ENCODE assay signal across 10 cellular contexts in the genomic region with DNA sequence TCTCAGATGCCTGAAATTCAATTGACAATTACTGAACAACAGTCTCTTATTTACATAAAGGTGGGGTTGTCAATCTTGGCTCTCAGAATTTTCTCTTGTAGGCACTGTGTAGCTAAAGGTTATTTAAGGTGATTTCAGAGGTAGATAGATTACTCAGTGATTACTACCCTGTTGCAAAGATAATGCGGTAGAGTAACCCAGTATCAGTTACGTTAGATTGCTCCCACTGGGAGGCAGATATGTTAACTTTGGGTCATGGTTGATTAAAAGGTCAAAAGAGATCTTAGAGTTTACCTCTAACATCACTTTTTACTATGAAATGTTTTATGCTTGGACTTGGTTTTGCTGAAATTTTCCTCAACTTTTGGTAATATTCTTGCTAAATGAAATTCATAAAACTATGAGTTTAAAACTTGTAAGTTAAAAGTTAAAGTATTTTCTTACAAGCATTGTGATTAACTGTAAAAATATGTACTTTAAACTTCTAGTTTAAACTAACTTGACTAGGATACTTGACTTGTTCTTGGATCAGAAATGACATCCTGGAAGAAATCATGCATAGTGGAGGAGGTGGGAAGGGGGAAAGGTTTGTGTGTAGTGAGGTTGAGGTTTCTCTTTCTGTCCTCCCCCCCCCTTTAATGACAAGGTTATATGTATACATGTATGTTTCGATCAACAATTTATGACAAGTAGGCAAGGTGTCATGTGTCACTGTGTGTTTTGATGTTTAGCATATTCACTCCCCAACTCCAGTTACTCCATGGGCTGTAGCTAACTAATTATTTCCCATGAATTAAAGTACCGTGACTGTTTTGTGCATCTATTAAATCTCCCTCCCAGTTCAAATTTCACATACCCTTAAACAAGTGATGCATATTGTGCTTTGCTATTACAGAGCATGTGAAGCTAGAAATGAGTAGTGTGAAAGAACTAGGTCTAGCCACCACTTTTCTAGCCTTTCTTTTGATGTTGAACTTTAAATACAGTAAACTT. TPM values are rescaled to one million over a fixed set of nuclear protein-coding genes. Genes with fewer than 3 reads are reported as not detected.
DNase-seq lines count a peak whose midpoint lies in the region; ATAC-seq, FAIRE-seq and TF ChIP-seq lines count a peak whose summit lies in the region.
"Had no signal": no experiment of that assay in that cellular context is flagged by ENCODE, and none has a peak within 500 bp of the region (broad histone marks: within the 10 kb centered on the region; RNA-seq: fewer than 3 reads in every experiment).

No MANE protein-coding gene starts in this region.

- FAIRE-seq in RCC 7860 (lab: Jason Lieb, UNC) = peak; percentile 88

- H3K4me1 ChIP-seq in tibial nerve = peaks cover 0 to 59% (median 29%) of the 10 kb centered on the region in 4 donors

- H3K4me3 Mint-ChIP-seq in glutamatergic neuron (ENCODE audit: unreplicated experiment) = peak overlapping the region; percentile 95
- H3K4me3 Mint-ChIP-seq: activated CD4-positive, alpha-beta T cell treated with anti-CD3 and anti-CD28 coated beads for 36 hours had no signal

- peak overlapping the region; percentile 29 to 100 (median 70) for H3K27ac ChIP-seq in tibial nerve
- H3K27ac ChIP-seq: 22Rv1 had no signal

- H3K9me3 Mint-ChIP-seq in glutamatergic neuron (ENCODE audit: unreplicated experiment) = peaks cover 7% of the 10 kb centered on the region
- H3K9me3 Mint-ChIP-seq in activated naive CD4-positive, alpha-beta T cell treated with anti-CD3 and anti-CD28 coated beads, Interleukin-2, amount 50 U/mL, for 72 hours = no peaks in the 10 kb centered on the region

- no peak for TF ChIP-seq EP300 in tibial nerve (IDR thresholded peaks at IDR 0.05)

- peak; percentile 28 for DNase-seq in NCI-H146 (lab: John Stamatoyannopoulos, UW)
- DNase-seq in NCI-H146 treated with DMSO at 0.1 percent for 48 hours (lab: John Stamatoyannopoulos, UW; ENCODE audit: unreplicated experiment) = no peak
- peak; percentile 79 for DNase-seq in RCC 7860 (ENCODE audit: low spot score)
- no peak for DNase-seq in glutamatergic neuron
- DNase-seq in tibial nerve (ENCODE audit: low spot score in 2 of 2) = no peak
- no peak for DNase-seq in activated naive CD4-positive, alpha-beta T cell treated with anti-CD3 and anti-CD28 coated beads, Interleukin-2, amount 50 U/mL, for 72 hours (ENCODE audit: low spot score in 2 of 2)
- no peak for DNase-seq in DMS79 (lab: John Stamatoyannopoulos, UW)
- DNase-seq: activated CD4-positive, alpha-beta T cell treated with anti-CD3 and anti-CD28 coated beads for 36 hours had no signal

- 12 to 14% methylated on average over 4 of the region's 4 CpGs for WGBS in tibial nerve, 2 donors

- no peaks in the 10 kb centered on the region for H3K9me3 ChIP-seq in tibial nerve

- no peak overlapping the region for H3K27ac Mint-ChIP-seq in glutamatergic neuron (ENCODE audit: unreplicated experiment)
- H3K27ac Mint-ChIP-seq in activated naive CD4-positive, alpha-beta T cell treated with anti-CD3 and anti-CD28 coated beads, Interleukin-2, amount 50 U/mL, for 72 hours = no peak overlapping the region
- H3K27ac Mint-ChIP-seq: activated CD4-positive, alpha-beta T cell treated with anti-CD3 and anti-CD28 coated beads for 36 hours had no signal

- H3K36me3 Mint-ChIP-seq in glutamatergic neuron (ENCODE audit: unreplicated experiment) = no peaks in the 10 kb centered on the region
- H3K36me3 Mint-ChIP-seq in activated naive CD4-positive, alpha-beta T cell treated with anti-CD3 and anti-CD28 coated beads, Interleukin-2, amount 50 U/mL, for 72 hours = peaks cover 0 to 34% of the 10 kb centered on the region in 2 donors

- peaks cover 11% of the 10 kb centered on the region for H3K27me3 Mint-ChIP-seq in glutamatergic neuron (ENCODE audit: unreplicated experiment)

- H3K36me3 ChIP-seq in tibial nerve = no peaks in the 10 kb centered on the region

- ATAC-seq in activated naive CD4-positive, alpha-beta T cell treated with anti-CD3 and anti-CD28 coated beads, Interleukin-2, amount 50 U/mL, for 72 hours = no peak
- ATAC-seq in GM19324 (IDR thresholded peaks at IDR 0.05; ENCODE audit: low FRiP score, unreplicated experiment) = no peak
- ATAC-seq: activated CD4-positive, alpha-beta T cell treated with anti-CD3 and anti-CD28 coated beads for 36 hours had no signal

- no peak for TF ChIP-seq POLR2A in tibial nerve (IDR thresholded peaks at IDR 0.05)

- H3K27me3 ChIP-seq in tibial nerve = no peaks in the 10 kb centered on the region

- H3K4me1 Mint-ChIP-seq in glutamatergic neuron (ENCODE audit: low read depth, unreplicated experiment) = peaks cover 29% of the 10 kb centered on the region

- H3K4me3 ChIP-seq in tibial nerve = peak overlapping the region; percentile 74 to 95 (median 85)

- TF ChIP-seq CTCF in glutamatergic neuron (IDR thresholded peaks at IDR 0.05; ENCODE audit: partially characterized antibody, unreplicated experiment) (no peak), tibial nerve (IDR thresholded peaks at IDR 0.05) (no peak)

RNA-seq across cellular contexts. Expression of a gene that starts 2.9 kb away (rescaled TPM):
- total RNA-seq in glutamatergic neuron (ENCODE audit: unreplicated experiment) (51.8 TPM), tibial nerve (100 to 1,000 TPM; 288 to 318 (median 304) TPM)
- not detected for total RNA-seq in activated naive CD4-positive, alpha-beta T cell treated with anti-CD3 and anti-CD28 coated beads, Interleukin-2, amount 50 U/mL, for 72 hours

Comparison
In these comparisons a context has a peak if more than half of its experiments do, and no peak if none do; other contexts are left out.
1. DNase-seq: peak in NCI-H146 (single experiment) and RCC 7860 (single experiment); none in NCI-H146 treated with DMSO at 0.1 percent for 48 hours (single experiment), glutamatergic neuron (single experiment), tibial nerve (0 of 2), activated naive CD4-positive, alpha-beta T cell treated with anti-CD3 and anti-CD28 coated beads, Interleukin-2, amount 50 U/mL, for 72 hours (0 of 2) and DMS79 (single experiment).
2. RNA of a gene that starts 2.9 kb away (total RNA-seq): 288 to 318 TPM in tibial nerve and 51.8 TPM in glutamatergic neuron (single experiment); not detected in activated naive CD4-positive, alpha-beta T cell treated with anti-CD3 and anti-CD28 coated beads, Interleukin-2, amount 50 U/mL, for 72 hours; every median in the first group is over 10 times any median in the second.